17 cellular contexts compared by ENCODE assay signal in the genomic region with DNA sequence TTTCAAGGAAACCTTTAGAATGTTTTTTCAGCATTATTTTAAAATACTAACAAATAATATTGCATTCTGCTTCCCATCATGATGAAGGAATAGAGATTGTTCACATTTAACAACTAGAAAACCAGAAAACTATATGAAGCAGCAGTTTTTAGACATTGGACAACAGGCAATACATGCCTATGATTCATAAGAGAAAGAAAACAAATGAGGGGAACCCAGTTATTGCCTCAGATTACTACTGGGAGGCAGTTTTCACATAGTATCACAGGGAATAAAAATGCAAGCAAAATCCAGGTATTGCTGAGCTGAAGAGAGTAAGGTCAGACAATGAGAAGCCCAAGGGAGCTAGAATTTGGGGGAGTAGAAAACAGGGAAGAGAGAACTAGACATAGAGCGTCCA.
A peak's percentile ranks its signal among the peaks of the same experiment; 100 is the strongest.
DNase-seq lines count a peak whose midpoint lies in the region; ATAC-seq, FAIRE-seq and TF ChIP-seq lines count a peak whose summit lies in the region.
"Had no signal": no experiment of that assay in that cellular context is flagged by ENCODE, and none has a peak within 500 bp of the region (broad histone marks: within the 10 kb centered on the region; RNA-seq: fewer than 3 reads in every experiment).

No MANE protein-coding gene starts in this region.

- H3K79me2 ChIP-seq in GM23248 (ENCODE audit: insufficient read depth) (no peaks in the 10 kb centered on the region), K562 (ENCODE audit: control insufficient read depth, insufficient read depth, low read length) (no peaks in the 10 kb centered on the region), osteoblast (ENCODE audit: insufficient read depth, low read length) (no peaks in the 10 kb centered on the region)

- H3K9ac ChIP-seq in GM23248 (no peak overlapping the region), K562 (ENCODE audit: insufficient read depth in 1 of 2, low read depth in 2 of 2, low read length in 2 of 2) (no peak overlapping the region)
- H3K9ac ChIP-seq: BLaER1 had no signal

- BruUV-seq in K562 (replicated peaks; lab: Mats Ljungman, UMichigan), result no TSS peak

- POLR2A ChIA-PET in K562 (lab: Yijun Ruan, JAX), result no interaction called here

- CTCF ChIA-PET in K562 (lab: Yijun Ruan, JAX; ENCODE audit: low intra/inter-chr PET ratio), result no interaction called here

- H3K9me3 ChIP-seq in GM23248 (ENCODE audit: low read depth) (no peaks in the 10 kb centered on the region), K562 (replicated peaks; ENCODE audit: control insufficient read depth, insufficient read depth, low read depth, low read length) (no peaks in the 10 kb centered on the region), osteoblast (ENCODE audit: low read depth, low read length) (no peaks in the 10 kb centered on the region), body of pancreas (no peaks in the 10 kb centered on the region)
- H3K9me3 ChIP-seq: BLaER1 had no signal

- 82 to 96% methylated on average over 1 of the region's 1 CpG for WGBS in GM23248 (ENCODE audit: low coverage in 1 of 2, low lambda C conversion rate in 2 of 2, missing lambda C conversion rate in 2 of 2), 2 experiments
- WGBS in K562 (ENCODE audit: insufficient coverage, low coverage, missing lambda C conversion rate), result 60% methylated on average over 1 of the region's 1 CpG
- 94 to 100% methylated on average over 1 of the region's 1 CpG for WGBS in body of pancreas, 2 donors

- in situ Hi-C loops in GM23248 (cut with MboI), result no loop called here
- in situ Hi-C loops in K562 (cut with MboI), result no loop called here

- H4K20me1 ChIP-seq in GM23248 (ENCODE audit: insufficient read depth) (no peaks in the 10 kb centered on the region), K562 (replicated peaks; ENCODE audit: control insufficient read depth, insufficient read depth, low read length) (no peaks in the 10 kb centered on the region), osteoblast (ENCODE audit: insufficient read depth, low read length) (no peaks in the 10 kb centered on the region)
- H4K20me1 ChIP-seq: BLaER1 had no signal

- DNase-seq in GM23248, result peak; percentile 27
- no peak for DNase-seq in K562 (ENCODE audit: extremely low read depth in 1 of 4, low spot score in 3 of 4)
- DNase-seq in epithelial cell of esophagus (ENCODE audit: low read depth), result peak; percentile 21
- peak; percentile 58 for DNase-seq in osteoblast (ENCODE audit: insufficient read length, low spot score, missing footprints)
- no peak for DNase-seq in body of pancreas
- no peak for DNase-seq in SW480 (ENCODE audit: low spot score)
- DNase-seq: 8988T; CD4-positive, alpha-beta memory T cell; DMS153; DMS79; GF-D8; GOT3; H7; HFFc6 had no signal

- H3K4me3 ChIP-seq in GM23248 (no peak overlapping the region), K562 (no peak overlapping the region), epithelial cell of esophagus (ENCODE audit: low read length) (no peak overlapping the region), osteoblast (ENCODE audit: insufficient read depth, low read length) (no peak overlapping the region), body of pancreas (no peak overlapping the region)
- H3K4me3 ChIP-seq: BLaER1 had no signal

- no peaks in the 10 kb centered on the region; the same call in 1 of the 2 replicates for H3F3A ChIP-seq in GM23248 (ENCODE audit: insufficient read depth)

- H3K27ac ChIP-seq in GM23248, result no peak overlapping the region
- no peak overlapping the region for H3K27ac ChIP-seq in K562 (ENCODE audit: extremely low read depth, low read depth, low read length)
- no peak overlapping the region for H3K27ac ChIP-seq in osteoblast (ENCODE audit: low read depth, low read length)
- H3K27ac ChIP-seq in body of pancreas, result no peak overlapping the region
- H3K27ac ChIP-seq: BLaER1 had no signal

- ATAC-seq in K562 (no peak), body of pancreas (no peak), HG02852 (IDR thresholded peaks at IDR 0.05; ENCODE audit: unreplicated experiment) (no peak)
- ATAC-seq: HCT116 had no signal

- H3K36me3 ChIP-seq in GM23248 (ENCODE audit: low read depth), result 0 out of 2 replicates have a peak, but pooled peaks cover 21% of the 10 kb centered on the region
- H3K36me3 ChIP-seq in K562 (ENCODE audit: control insufficient read depth, insufficient read depth, low read length), result no peaks in the 10 kb centered on the region
- no peaks in the 10 kb centered on the region for H3K36me3 ChIP-seq in osteoblast (ENCODE audit: insufficient read depth, low read length)
- H3K36me3 ChIP-seq in body of pancreas (replicated peaks in 1 of 2; ENCODE audit: insufficient read depth in 1 of 2, low read depth in 2 of 2), result peaks cover 0 to 2% of the 10 kb centered on the region in 2 donors
- H3K36me3 ChIP-seq: BLaER1 had no signal

- intact Hi-C loops in K562 (cut with micrococcal nuclease), result no loop called here
- intact Hi-C loops in body of pancreas (cut with DNase I), result no loop called here

- no peak for TF ChIP-seq RAD21 in K562 (CRISPR knock-in tag; conservative IDR thresholded peaks at IDR 0.05 in 1 of 2, IDR thresholded peaks at IDR 0.05 in 1 of 2)

- H3K9me1 ChIP-seq in K562 (ENCODE audit: control insufficient read depth, insufficient read depth, low read length), result no peaks in the 10 kb centered on the region

- H3K4me2 ChIP-seq in GM23248 (ENCODE audit: unreplicated experiment), result no peak overlapping the region
- H3K4me2 ChIP-seq in K562 (ENCODE audit: insufficient read depth, low read length), result no peak overlapping the region
- H3K4me2 ChIP-seq in osteoblast (ENCODE audit: insufficient read depth, low read length), result no peak overlapping the region
- H3K4me2 ChIP-seq: BLaER1 had no signal

- no peaks in the 10 kb centered on the region for H3K27me3 ChIP-seq in GM23248 (replicated peaks; ENCODE audit: insufficient read depth)
- no peaks in the 10 kb centered on the region for H3K27me3 ChIP-seq in K562 (ENCODE audit: control insufficient read depth in 2 of 2, insufficient read depth in 2 of 2, low read length in 2 of 2)
- H3K27me3 ChIP-seq in osteoblast (ENCODE audit: insufficient read depth, low read length), result no peaks in the 10 kb centered on the region
- no peaks in the 10 kb centered on the region for H3K27me3 ChIP-seq in body of pancreas
- H3K27me3 ChIP-seq: BLaER1 had no signal

- peak; percentile 42 for FAIRE-seq in K562 (lab: Jason Lieb, UNC)

- TF ChIP-seq CTCF in K562 (IDR thresholded peaks at IDR 0.05 in 2 of 3, conservative IDR thresholded peaks at IDR 0.05 in 1 of 3; ENCODE audit: insufficient read depth in 2 of 3, low read depth in 1 of 3, low read length in 3 of 3) (no peak), epithelial cell of esophagus (IDR thresholded peaks at IDR 0.05; ENCODE audit: insufficient read depth, low read depth, low read length, missing control alignments) (no peak), osteoblast (IDR thresholded peaks at IDR 0.05; ENCODE audit: extremely low read depth, low read depth, low read length) (no peak), body of pancreas (IDR thresholded peaks at IDR 0.05) (no peak)

- 0 out of 2 replicates have a peak, but pooled peaks cover 4% of the 10 kb centered on the region for H3K4me1 ChIP-seq in GM23248 (ENCODE audit: insufficient read depth)
- H3K4me1 ChIP-seq in K562 (replicated peaks in 1 of 2; ENCODE audit: control insufficient read depth in 2 of 2, insufficient read depth in 2 of 2, low read length in 2 of 2), result no peaks in the 10 kb centered on the region
- H3K4me1 ChIP-seq in osteoblast (ENCODE audit: insufficient read depth, low read length), result no peaks in the 10 kb centered on the region
- no peaks in the 10 kb centered on the region for H3K4me1 ChIP-seq in body of pancreas
- H3K4me1 ChIP-seq: BLaER1 had no signal

- no peaks in the 10 kb centered on the region for H3K9me2 ChIP-seq in GM23248 (ENCODE audit: insufficient read depth)

- no peak for TF ChIP-seq POLR2A in K562 (conservative IDR thresholded peaks at IDR 0.05)
- no peak for TF ChIP-seq POLR2A in body of pancreas (IDR thresholded peaks at IDR 0.05)

- TF ChIP-seq EP300 in K562 (IDR thresholded peaks at IDR 0.05; ENCODE audit: low read length), result no peak

- H2AFZ ChIP-seq in GM23248 (no peak overlapping the region), K562 (ENCODE audit: low read depth, low read length) (no peak overlapping the region), osteoblast (ENCODE audit: low read length) (no peak overlapping the region)

TF ChIP-seq in K562, 482 proteins besides CTCF, POLR2A, EP300 and RAD21:
- TF ChIP-seq, protein P1, sequence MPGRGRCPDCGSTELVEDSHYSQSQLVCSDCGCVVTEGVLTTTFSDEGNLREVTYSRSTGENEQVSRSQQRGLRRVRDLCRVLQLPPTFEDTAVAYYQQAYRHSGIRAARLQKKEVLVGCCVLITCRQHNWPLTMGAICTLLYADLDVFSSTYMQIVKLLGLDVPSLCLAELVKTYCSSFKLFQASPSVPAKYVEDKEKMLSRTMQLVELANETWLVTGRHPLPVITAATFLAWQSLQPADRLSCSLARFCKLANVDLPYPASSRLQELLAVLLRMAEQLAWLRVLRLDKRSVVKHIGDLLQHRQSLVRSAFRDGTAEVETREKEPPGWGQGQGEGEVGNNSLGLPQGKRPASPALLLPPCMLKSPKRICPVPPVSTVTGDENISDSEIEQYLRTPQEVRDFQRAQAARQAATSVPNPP (IDR thresholded peaks at IDR 0.05; ENCODE audit: borderline replicate concordance, insufficient read depth, insufficient read length), result no peak
- TF ChIP-seq FOXJ2 (tag; IDR thresholded peaks at IDR 0.05), result no peak
- TF ChIP-seq FOXK1 (CRISPR knock-in tag; IDR thresholded peaks at IDR 0.05; ENCODE audit: borderline replicate concordance), result no peak
- TF ChIP-seq HSF4 (CRISPR knock-in tag; IDR thresholded peaks at IDR 0.05; ENCODE audit: borderline replicate concordance), result no peak
- TF ChIP-seq, protein P2, sequence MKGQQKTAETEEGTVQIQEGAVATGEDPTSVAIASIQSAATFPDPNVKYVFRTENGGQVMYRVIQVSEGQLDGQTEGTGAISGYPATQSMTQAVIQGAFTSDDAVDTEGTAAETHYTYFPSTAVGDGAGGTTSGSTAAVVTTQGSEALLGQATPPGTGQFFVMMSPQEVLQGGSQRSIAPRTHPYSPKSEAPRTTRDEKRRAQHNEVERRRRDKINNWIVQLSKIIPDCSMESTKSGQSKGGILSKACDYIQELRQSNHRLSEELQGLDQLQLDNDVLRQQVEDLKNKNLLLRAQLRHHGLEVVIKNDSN (CRISPR knock-in tag; IDR thresholded peaks at IDR 0.05), result no peak
- no peak for TF ChIP-seq ZC3H8 (IDR thresholded peaks at IDR 0.05)

Comparison
In these comparisons a context has a peak if more than half of its experiments do, and no peak if none do; other contexts are left out.
1. DNase-seq: peak in GM23248 (single experiment), epithelial cell of esophagus (single experiment) and osteoblast (single experiment); none in K562 (0 of 4), body of pancreas (0 of 4) and SW480 (single experiment).